ENCODE assay signal across 1 cellular context in genomic region chr9:35697486-35697885, GRCh38.
TF ChIP-seq lines count a peak whose summit lies in the region.

No MANE protein-coding gene starts in this region.

TF ChIP-seq in GM12878, 131 proteins besides CTCF, POLR2A, EP300 and RAD21:
- TF ChIP-seq ZBTB4 (CRISPR knock-in tag; IDR thresholded peaks at IDR 0.05): no peak
- no peak for TF ChIP-seq NFIC (IDR thresholded peaks at IDR 0.05; ENCODE audit: low read depth, low read length)
- TF ChIP-seq SMARCA5 (IDR thresholded peaks at IDR 0.05): no peak
- no peak for TF ChIP-seq POLR2AphosphoS5 (IDR thresholded peaks at IDR 0.05; ENCODE audit: low read length)
- TF ChIP-seq ETV6 (conservative IDR thresholded peaks at IDR 0.05 in 1 of 2, IDR thresholded peaks at IDR 0.05 in 1 of 2; ENCODE audit: borderline replicate concordance in 1 of 2, low read depth in 1 of 2): no peak
- no peak for TF ChIP-seq SP1 (IDR thresholded peaks at IDR 0.05; ENCODE audit: low read depth, low read length)
- TF ChIP-seq KAT2A (conservative IDR thresholded peaks at IDR 0.05; ENCODE audit: control insufficient read depth, low read depth, low read length): no peak
- no peak for TF ChIP-seq SMAD5 (IDR thresholded peaks at IDR 0.05; ENCODE audit: low read depth)
- no peak for TF ChIP-seq TCF7 (IDR thresholded peaks at IDR 0.05; ENCODE audit: borderline replicate concordance)
- no peak for TF ChIP-seq IRF5 (IDR thresholded peaks at IDR 0.05; ENCODE audit: borderline replicate concordance)
- TF ChIP-seq GATAD2B (conservative IDR thresholded peaks at IDR 0.05; ENCODE audit: low read depth): no peak
- no peak for TF ChIP-seq PML (IDR thresholded peaks at IDR 0.05; ENCODE audit: low read length)
- TF ChIP-seq BACH1 (IDR thresholded peaks at IDR 0.05; ENCODE audit: borderline replicate concordance): no peak
- no peak for TF ChIP-seq NRF1 (conservative IDR thresholded peaks at IDR 0.05; ENCODE audit: low read depth, low read length)
- no peak for TF ChIP-seq KLF5 (IDR thresholded peaks at IDR 0.05; ENCODE audit: partially characterized antibody)
TF ChIP-seq in GM12878: peak in this region for 0.
